1 cellular context compared by ENCODE assay signal in genomic region chr17:75785016-75785769, GRCh38.
TF ChIP-seq lines count a peak whose summit lies in the region.

No MANE protein-coding gene starts in this region.

TF ChIP-seq in HEK293, 187 proteins besides CTCF, POLR2A, EP300 and RAD21 (continued from another document):
- peak; percentile 54 for TF ChIP-seq ZBTB10 (tag by site-specific recombination; IDR thresholded peaks at IDR 0.05)
- no peak for TF ChIP-seq ZFP41 (tag by site-specific recombination; IDR thresholded peaks at IDR 0.05; ENCODE audit: borderline replicate concordance)
- TF ChIP-seq ZNF791 (tag by site-specific recombination; IDR thresholded peaks at IDR 0.05), result no peak
- peak; percentile 81; the same call in 1 of the 2 replicates for TF ChIP-seq ZNF391 (tag by site-specific recombination; IDR thresholded peaks at IDR 0.05; ENCODE audit: borderline replicate concordance, low read depth)
- no peak for TF ChIP-seq ZNF433 (tag by site-specific recombination; IDR thresholded peaks at IDR 0.05; ENCODE audit: low read depth)
- TF ChIP-seq HOXA7 (CRISPR knock-in tag; IDR thresholded peaks at IDR 0.05; ENCODE audit: borderline replicate concordance), result peak; percentile 79; the same call in 1 of the 2 replicates
- peak; percentile 70; the same call in 1 of the 2 replicates for TF ChIP-seq OVOL3 (tag by site-specific recombination; IDR thresholded peaks at IDR 0.05)
- 0 out of 2 replicates have a peak, but pooled peaks have one; percentile 8 for TF ChIP-seq ZNF211 (tag by site-specific recombination; IDR thresholded peaks at IDR 0.05; ENCODE audit: low read depth)
- TF ChIP-seq ZBTB6 (tag by site-specific recombination; IDR thresholded peaks at IDR 0.05), result no peak
- peak; percentile 80 for TF ChIP-seq PRDM10 (tag by site-specific recombination; IDR thresholded peaks at IDR 0.05)
- TF ChIP-seq ZNF324 (tag by site-specific recombination; IDR thresholded peaks at IDR 0.05), result peak; percentile 98
- TF ChIP-seq ZNF335 (tag by site-specific recombination; conservative IDR thresholded peaks at IDR 0.05), result no peak
- no peak for TF ChIP-seq ZNF354C (tag by site-specific recombination; IDR thresholded peaks at IDR 0.05; ENCODE audit: borderline replicate concordance, low read depth)
- TF ChIP-seq ZNF341 (tag by site-specific recombination; IDR thresholded peaks at IDR 0.05; ENCODE audit: low read depth), result no peak
- peak; percentile 73 for TF ChIP-seq KLF8 (tag by site-specific recombination; IDR thresholded peaks at IDR 0.05)
- no peak; the same call in 1 of the 2 replicates for TF ChIP-seq HIC1 (tag by site-specific recombination; IDR thresholded peaks at IDR 0.05)
- peak; percentile 71 for TF ChIP-seq ZBTB11 (tag by site-specific recombination; conservative IDR thresholded peaks at IDR 0.05; ENCODE audit: low read depth)
- TF ChIP-seq ZNF169 (tag by site-specific recombination; IDR thresholded peaks at IDR 0.05), result no peak
- no peak; the same call in 1 of the 2 replicates for TF ChIP-seq ZSCAN4 (tag by site-specific recombination; IDR thresholded peaks at IDR 0.05)
- peak; percentile 74; the same call in 1 of the 2 replicates for TF ChIP-seq ZNF394 (tag by site-specific recombination; IDR thresholded peaks at IDR 0.05; ENCODE audit: borderline replicate concordance)
- peak; percentile 98 for TF ChIP-seq ZNF501 (tag by site-specific recombination; IDR thresholded peaks at IDR 0.05)
- TF ChIP-seq ZNF600 (tag by site-specific recombination; IDR thresholded peaks at IDR 0.05), result peak; percentile 91
- peak; percentile 44; the same call in 1 of the 2 replicates for TF ChIP-seq ZSCAN18 (tag by site-specific recombination; IDR thresholded peaks at IDR 0.05)
- no peak for TF ChIP-seq ZBTB20 (tag by site-specific recombination; IDR thresholded peaks at IDR 0.05)
- TF ChIP-seq YY1 (tag by site-specific recombination; IDR thresholded peaks at IDR 0.05), result peak; percentile 52; the same call in 1 of the 2 replicates
- TF ChIP-seq KLF9 (tag by site-specific recombination; IDR thresholded peaks at IDR 0.05; ENCODE audit: low read depth), result no peak; the same call in 1 of the 2 replicates
- no peak for TF ChIP-seq ZNF658 (tag by site-specific recombination; IDR thresholded peaks at IDR 0.05)
- no peak for TF ChIP-seq ZNF362 (tag by site-specific recombination; IDR thresholded peaks at IDR 0.05)
